Comparison of ENCODE assay signal across 14 cellular contexts in genomic region chr7:156773966-156774365, GRCh38.
A peak's percentile ranks its signal among the peaks of the same experiment; 100 is the strongest.
DNase-seq lines count a peak whose midpoint lies in the region; ATAC-seq and TF ChIP-seq lines count a peak whose summit lies in the region.
"Had no signal": no experiment of that assay in that cellular context is flagged by ENCODE, and none has a peak within 500 bp of the region (broad histone marks: within the 10 kb centered on the region; RNA-seq: fewer than 3 reads in every experiment).

No MANE protein-coding gene starts in this region.

- DNase-seq in astrocyte of the spinal cord (ENCODE audit: low read depth, low spot score) = peak; percentile 11
- DNase-seq in posterior cingulate gyrus = no peak
- DNase-seq in NCI-H1436 (lab: John Stamatoyannopoulos, UW) = no peak
- no peak for DNase-seq in NK-92 treated with Interleukin-12 subunit alpha and Interleukin-12 subunit beta, amount 100 ng/mL, for 24 hours (lab: John Stamatoyannopoulos, UW)
- DNase-seq in NCI-H1092 (lab: John Stamatoyannopoulos, UW) = no peak
- DNase-seq: activated CD4-positive, alpha-beta T cell treated with anti-CD3 and anti-CD28 coated beads, Interleukin-2, amount 10 ng/mL, durations not matched to agents 7 days and 5 days; activated naive CD4-positive, alpha-beta T cell treated with anti-CD3 and anti-CD28 coated beads, Interleukin-2, amount 50 U/mL, for 16 hours; GF-D8; NCI-H2029; stomach had no signal

- no peak overlapping the region for H3K4me3 ChIP-seq in astrocyte of the spinal cord (ENCODE audit: low read depth, low read length)
- H3K4me3 ChIP-seq: prostate gland, stomach had no signal

- no peak for TF ChIP-seq CTCF in astrocyte of the spinal cord (IDR thresholded peaks at IDR 0.05; ENCODE audit: low read depth, low read length)

- in situ Hi-C loops in astrocyte of the spinal cord (cut with HindIII; ENCODE audit: low sequenced_read_pairs) = no loop called here

- intact Hi-C loops in posterior cingulate gyrus (cut with DNase I) = no loop called here

- ATAC-seq in GM18508 (IDR thresholded peaks at IDR 0.05; ENCODE audit: insufficient read depth, unreplicated experiment) (peak; percentile 39), GM21423 (IDR thresholded peaks at IDR 0.05; ENCODE audit: unreplicated experiment) (peak; percentile 53), HG03175 (IDR thresholded peaks at IDR 0.05; ENCODE audit: unreplicated experiment) (peak; percentile 63)
